Comparison of ENCODE assay signal across 9 cellular contexts in the genomic region with DNA sequence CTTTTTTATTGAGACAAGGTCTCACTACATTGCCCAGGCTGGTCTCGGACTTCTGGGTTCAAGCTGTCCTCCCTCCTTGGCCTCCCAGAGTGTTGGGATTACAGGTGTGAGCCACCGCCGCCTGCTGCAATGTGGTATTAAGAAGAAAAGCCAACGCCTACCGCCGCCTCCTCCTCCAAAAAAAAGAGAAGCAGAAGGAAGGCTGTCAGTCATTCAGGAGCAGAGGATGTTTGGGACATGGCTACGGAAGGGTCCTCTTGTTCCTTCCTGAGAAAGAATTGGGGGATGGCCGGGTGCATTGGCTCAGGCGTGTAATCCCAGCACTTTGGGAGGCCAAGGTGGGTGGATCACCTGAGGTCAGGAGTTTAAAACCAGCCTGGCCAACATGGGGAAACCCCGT. TPM values are rescaled to one million over a fixed set of nuclear protein-coding genes. Genes with fewer than 3 reads are reported as not detected.
DNase-seq lines count a peak whose midpoint lies in the region; ATAC-seq and TF ChIP-seq lines count a peak whose summit lies in the region.
"Had no signal": no experiment of that assay in that cellular context is flagged by ENCODE, and none has a peak within 500 bp of the region (broad histone marks: within the 10 kb centered on the region; RNA-seq: fewer than 3 reads in every experiment).

No MANE protein-coding gene starts in this region.

- no peak overlapping the region for H3K27ac ChIP-seq in DOHH2 (ENCODE audit: low read depth, low read length)
- H3K27ac ChIP-seq in PC-3 (ENCODE audit: low read length) = no peak overlapping the region
- no peak overlapping the region for H3K27ac ChIP-seq in parathyroid adenoma

- peaks cover 40% of the 10 kb centered on the region for H3K36me3 ChIP-seq in DOHH2 (ENCODE audit: control insufficient read depth, low read length)
- no peaks in the 10 kb centered on the region for H3K36me3 ChIP-seq in PC-3 (ENCODE audit: low read depth, low read length)
- no peaks in the 10 kb centered on the region for H3K36me3 ChIP-seq in parathyroid adenoma (ENCODE audit: control insufficient read depth, insufficient read depth, low read length)

- peaks cover 19% of the 10 kb centered on the region for H3F3A ChIP-seq in DOHH2 (ENCODE audit: control insufficient read depth, insufficient read depth)
- no peaks in the 10 kb centered on the region for H3F3A ChIP-seq in PC-3 (ENCODE audit: low read length, unreplicated experiment)

- BruUV-seq in PC-3 (replicated peaks; lab: Mats Ljungman, UMichigan) = no TSS peak

- peaks cover 65% of the 10 kb centered on the region for H3K79me2 ChIP-seq in DOHH2 (ENCODE audit: control insufficient read depth, low read length)
- H3K79me2 ChIP-seq in PC-3 (ENCODE audit: low read length) = peaks cover 63% of the 10 kb centered on the region
- peaks cover 55% of the 10 kb centered on the region for H3K79me2 ChIP-seq in parathyroid adenoma

- no peak for DNase-seq in PC-3
- no peak for DNase-seq in epithelial cell of esophagus (ENCODE audit: low read depth)
- DNase-seq in H4 (ENCODE audit: low spot score) = no peak
- no peak for DNase-seq in NCI-H1694 (lab: John Stamatoyannopoulos, UW)
- DNase-seq: NCI-H510A treated with DMSO at 0.1 percent for 48 hours had no signal

- H4K20me1 ChIP-seq in DOHH2 (ENCODE audit: control insufficient read depth, insufficient read depth, low read depth, low read length) (peaks cover 18% of the 10 kb centered on the region; the same call in 1 of the 2 replicates), PC-3 (ENCODE audit: low read length) (peaks cover 9% of the 10 kb centered on the region; the same call in 1 of the 2 replicates)

- H3K27me3 ChIP-seq in DOHH2 (ENCODE audit: control insufficient read depth, low read length) = no peaks in the 10 kb centered on the region
- H3K27me3 ChIP-seq in PC-3 (ENCODE audit: low read length) = no peaks in the 10 kb centered on the region
- H3K27me3 ChIP-seq in parathyroid adenoma (ENCODE audit: control insufficient read depth, insufficient read depth, low read length) = no peaks in the 10 kb centered on the region

- CTCF ChIA-PET in PC-3 (lab: Charles Lee) = no interaction called here

- no peaks in the 10 kb centered on the region for H3K9me3 ChIP-seq in DOHH2 (ENCODE audit: control insufficient read depth, insufficient read depth, low read length)
- H3K9me3 ChIP-seq in PC-3 (ENCODE audit: low read length) = no peaks in the 10 kb centered on the region
- no peaks in the 10 kb centered on the region for H3K9me3 ChIP-seq in parathyroid adenoma (ENCODE audit: control insufficient read depth, low read length)

- peak overlapping the region; percentile 97 for H3K4me2 ChIP-seq in DOHH2 (ENCODE audit: low read length)
- peak overlapping the region; percentile 91 for H3K4me2 ChIP-seq in PC-3 (ENCODE audit: low read length)
- H3K4me2 ChIP-seq in parathyroid adenoma (ENCODE audit: low read length) = peak overlapping the region; percentile 98

- no peak for TF ChIP-seq CTCF in DOHH2 (IDR thresholded peaks at IDR 0.05; ENCODE audit: low read depth, low read length, poor library complexity, severe bottlenecking)
- no peak for TF ChIP-seq CTCF in PC-3 (conservative IDR thresholded peaks at IDR 0.05; ENCODE audit: low read depth, low read length)
- TF ChIP-seq CTCF in epithelial cell of esophagus (IDR thresholded peaks at IDR 0.05; ENCODE audit: insufficient read depth, low read depth, low read length, missing control alignments) = no peak
- TF ChIP-seq CTCF in parathyroid adenoma (IDR thresholded peaks at IDR 0.05) = no peak

- H3K4me1 ChIP-seq in DOHH2 (ENCODE audit: control insufficient read depth, low read length) = peaks cover 27% of the 10 kb centered on the region
- peaks cover 31% of the 10 kb centered on the region for H3K4me1 ChIP-seq in PC-3 (ENCODE audit: insufficient read depth, low read length)
- H3K4me1 ChIP-seq in parathyroid adenoma = peaks cover 39% of the 10 kb centered on the region

- POLR2A ChIA-PET in PC-3 (lab: Charles Lee; ENCODE audit: unreplicated experiment) = no interaction called here

- intact Hi-C loops in PC-3 (cut with micrococcal nuclease) = loop anchor here (5.0 to 10.0 kb wide), 3 partner anchors 33 to 241 kb away; a partner anchor contains a TSS

- H2AFZ ChIP-seq in PC-3 (ENCODE audit: low read length) (no peak overlapping the region), parathyroid adenoma (no peak overlapping the region)

- H3K9me2 ChIP-seq in DOHH2 (replicated peaks; ENCODE audit: control insufficient read depth, low read length) (no peaks in the 10 kb centered on the region), PC-3 (replicated peaks; ENCODE audit: low read length) (no peaks in the 10 kb centered on the region)

- ATAC-seq in PC-3 = no peak
- ATAC-seq in GM21526 (IDR thresholded peaks at IDR 0.05; ENCODE audit: low FRiP score, unreplicated experiment) = no peak
- no peak for ATAC-seq in HG02970 (IDR thresholded peaks at IDR 0.05; ENCODE audit: low FRiP score, unreplicated experiment)

- H3K9ac ChIP-seq in PC-3 (ENCODE audit: low read length) (peak overlapping the region; percentile 97), parathyroid adenoma (no peak overlapping the region)

- H3K4me3 ChIP-seq in DOHH2 (ENCODE audit: low read length) (peak overlapping the region; percentile 86), PC-3 (ENCODE audit: low read length) (peak overlapping the region; percentile 91), epithelial cell of esophagus (ENCODE audit: low read length) (peak overlapping the region; percentile 79), parathyroid adenoma (ENCODE audit: low read depth, low read length) (peak overlapping the region; percentile 88)

RNA-seq across cellular contexts. Expression of a gene that starts 1.2 kb away (rescaled TPM):
- 37.0 and 46.4 TPM in 2 replicates for total RNA-seq in PC-3 (2014; rRNA removed)
- total RNA-seq in H4 (2014; rRNA removed; shearing (Covaris generic)) = 8.0 and 13.2 TPM in 2 replicates

RNA-seq across cellular contexts. Expression of a gene that starts 15.1 kb away (rescaled TPM):
- total RNA-seq in PC-3 (2014; rRNA removed) = 22.3 and 35.5 TPM in 2 replicates
- total RNA-seq in H4 (2014; rRNA removed; shearing (Covaris generic)) = 23.5 and 27.5 TPM in 2 replicates

RNA-seq across cellular contexts. Expression of a gene that starts 17.9 kb away (rescaled TPM):
- total RNA-seq in PC-3 (2014; rRNA removed) = 0.52 and 2.4 TPM in 2 replicates
- not detected in 2 replicates for total RNA-seq in H4 (2014; rRNA removed; shearing (Covaris generic))

RNA-seq across cellular contexts. Expression of a gene that starts 55.3 kb away (rescaled TPM):
- total RNA-seq in PC-3 (2014; rRNA removed) = 32.3 and 38.9 TPM in 2 replicates
- total RNA-seq in H4 (2014; rRNA removed; shearing (Covaris generic)) = 17.6 and 20.4 TPM in 2 replicates
